1 cellular context compared by ENCODE assay signal in the genomic region with DNA sequence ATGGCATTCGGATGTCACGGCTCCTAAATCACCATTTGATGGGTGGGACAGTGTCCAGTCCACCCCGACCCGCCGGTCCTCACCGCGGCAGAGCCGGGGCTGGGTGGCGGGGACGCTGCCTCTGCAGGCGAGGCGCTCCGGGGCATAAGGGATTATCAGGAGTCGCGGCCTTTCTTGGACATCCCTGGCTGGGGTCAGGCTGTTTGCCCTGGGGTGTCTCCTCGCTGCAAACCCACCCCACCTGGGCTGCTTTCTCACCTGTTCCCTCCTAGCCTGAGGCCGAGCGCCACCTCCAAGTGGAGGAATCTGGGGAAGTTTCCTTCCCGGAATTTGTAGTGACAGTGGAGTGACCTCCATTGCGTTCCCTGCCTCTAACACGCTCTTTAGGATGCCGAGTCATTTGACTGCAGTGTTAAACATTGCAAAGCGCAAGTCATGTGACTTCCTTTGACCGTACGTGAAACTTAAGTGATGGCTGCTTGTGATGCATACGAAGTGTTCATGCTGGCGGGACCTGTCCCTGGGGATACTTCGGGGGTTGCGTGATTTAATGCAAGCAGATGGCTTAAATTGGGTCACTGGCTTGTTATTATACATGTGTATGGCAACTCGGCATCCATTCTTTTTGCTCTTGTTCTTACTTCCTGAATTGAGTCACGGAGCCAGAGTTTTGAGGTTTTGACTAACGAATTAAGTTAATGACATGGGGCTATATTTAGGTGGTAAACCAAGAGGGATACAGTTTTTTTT.
TF ChIP-seq lines count a peak whose summit lies in the region.

No MANE protein-coding gene starts in this region.

TF ChIP-seq in K562, 482 proteins besides CTCF, POLR2A, EP300 and RAD21 (continued from another document and continues in another):
- no peak for TF ChIP-seq RNF219 (CRISPR knock-in tag; IDR thresholded peaks at IDR 0.05)
- TF ChIP-seq ZNF12 (CRISPR knock-in tag; IDR thresholded peaks at IDR 0.05), result no peak
- TF ChIP-seq CEBPG (CRISPR knock-in tag; IDR thresholded peaks at IDR 0.05), result peak; percentile 60; the same call in 1 of the 2 replicates
- peak in 1 of 2 experiments; percentile 31; a peak in 1 of 4 replicates for TF ChIP-seq CEBPG (tag; conservative IDR thresholded peaks at IDR 0.05 in 1 of 2, IDR thresholded peaks at IDR 0.05 in 1 of 2)
- TF ChIP-seq CBFA2T2 (conservative IDR thresholded peaks at IDR 0.05), result peak; percentile 70
- TF ChIP-seq ARID1B (IDR thresholded peaks at IDR 0.05), result peak; percentile 32; the same call in 1 of the 2 replicates
- TF ChIP-seq CREBBP (IDR thresholded peaks at IDR 0.05; ENCODE audit: low read depth, low read length), result no peak
- peak; percentile 94 for TF ChIP-seq USF1 (CRISPR knock-in tag; IDR thresholded peaks at IDR 0.05)
- TF ChIP-seq ZNF586 (CRISPR knock-in tag; conservative IDR thresholded peaks at IDR 0.05), result no peak
- TF ChIP-seq ZFX (CRISPR knock-in tag; IDR thresholded peaks at IDR 0.05), result peak; percentile 94
- TF ChIP-seq JUN (IDR thresholded peaks at IDR 0.05; ENCODE audit: borderline replicate concordance, low read depth, low read length), result no peak
- no peak; the same call in 1 of the 2 replicates for TF ChIP-seq JUN (CRISPR knock-in tag; IDR thresholded peaks at IDR 0.05; ENCODE audit: borderline replicate concordance)
- no peak for TF ChIP-seq ZNF76 (CRISPR knock-in tag; IDR thresholded peaks at IDR 0.05; ENCODE audit: borderline replicate concordance)
- no peak for TF ChIP-seq ZNF551 (CRISPR knock-in tag; IDR thresholded peaks at IDR 0.05)
- TF ChIP-seq MCM3 (IDR thresholded peaks at IDR 0.05), result no peak
- TF ChIP-seq TAL1 (IDR thresholded peaks at IDR 0.05), result no peak
- TF ChIP-seq ZNF274 (IDR thresholded peaks at IDR 0.05; ENCODE audit: borderline replicate concordance, low read depth, low read length), result no peak
- TF ChIP-seq RAD51 (IDR thresholded peaks at IDR 0.05; ENCODE audit: borderline replicate concordance, low read depth), result peak; percentile 96
- no peak for TF ChIP-seq STAT5B (CRISPR knock-in tag; IDR thresholded peaks at IDR 0.05)
- no peak for TF ChIP-seq E2F3 (CRISPR knock-in tag; IDR thresholded peaks at IDR 0.05)
- TF ChIP-seq, protein P1, sequence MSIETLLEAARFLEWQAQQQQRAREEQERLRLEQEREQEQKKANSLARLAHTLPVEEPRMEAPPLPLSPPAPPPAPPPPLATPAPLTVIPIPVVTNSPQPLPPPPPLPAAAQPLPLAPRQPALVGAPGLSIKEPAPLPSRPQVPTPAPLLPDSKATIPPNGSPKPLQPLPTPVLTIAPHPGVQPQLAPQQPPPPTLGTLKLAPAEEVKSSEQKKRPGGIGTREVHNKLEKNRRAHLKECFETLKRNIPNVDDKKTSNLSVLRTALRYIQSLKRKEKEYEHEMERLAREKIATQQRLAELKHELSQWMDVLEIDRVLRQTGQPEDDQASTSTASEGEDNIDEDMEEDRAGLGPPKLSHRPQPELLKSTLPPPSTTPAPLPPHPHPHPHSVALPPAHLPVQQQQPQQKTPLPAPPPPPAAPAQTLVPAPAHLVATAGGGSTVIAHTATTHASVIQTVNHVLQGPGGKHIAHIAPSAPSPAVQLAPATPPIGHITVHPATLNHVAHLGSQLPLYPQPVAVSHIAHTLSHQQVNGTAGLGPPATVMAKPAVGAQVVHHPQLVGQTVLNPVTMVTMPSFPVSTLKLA (conservative IDR thresholded peaks at IDR 0.05), result peak; percentile 66 to 84; a peak in 3 of 4 replicates
- TF ChIP-seq, protein P2, sequence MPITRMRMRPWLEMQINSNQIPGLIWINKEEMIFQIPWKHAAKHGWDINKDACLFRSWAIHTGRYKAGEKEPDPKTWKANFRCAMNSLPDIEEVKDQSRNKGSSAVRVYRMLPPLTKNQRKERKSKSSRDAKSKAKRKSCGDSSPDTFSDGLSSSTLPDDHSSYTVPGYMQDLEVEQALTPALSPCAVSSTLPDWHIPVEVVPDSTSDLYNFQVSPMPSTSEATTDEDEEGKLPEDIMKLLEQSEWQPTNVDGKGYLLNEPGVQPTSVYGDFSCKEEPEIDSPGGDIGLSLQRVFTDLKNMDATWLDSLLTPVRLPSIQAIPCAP (CRISPR knock-in tag; IDR thresholded peaks at IDR 0.05; ENCODE audit: borderline replicate concordance), result peak; percentile 87; the same call in 1 of the 2 replicates
- peak in 1 of 2 experiments; percentile 13; a peak in 1 of 4 replicates for TF ChIP-seq ETV6 (IDR thresholded peaks at IDR 0.05; ENCODE audit: borderline replicate concordance in 1 of 2, low read depth in 2 of 2, low read length in 1 of 2)
- TF ChIP-seq ETV6 (CRISPR knock-in tag; IDR thresholded peaks at IDR 0.05; ENCODE audit: borderline replicate concordance), result no peak
- no peak for TF ChIP-seq ZNF133 (CRISPR knock-in tag; IDR thresholded peaks at IDR 0.05)
- no peak for TF ChIP-seq KAT8 (IDR thresholded peaks at IDR 0.05; ENCODE audit: low read depth)
- TF ChIP-seq GTF2A2 (tag; IDR thresholded peaks at IDR 0.05), result no peak
- peak; percentile 87 for TF ChIP-seq MAFG (tag; conservative IDR thresholded peaks at IDR 0.05)
- TF ChIP-seq NFATC3 (IDR thresholded peaks at IDR 0.05), result no peak
- TF ChIP-seq L3MBTL2 (IDR thresholded peaks at IDR 0.05), result peak; percentile 80
- no peak for TF ChIP-seq HDAC3 (IDR thresholded peaks at IDR 0.05; ENCODE audit: borderline replicate concordance, partially characterized antibody)
- TF ChIP-seq, protein P3, sequence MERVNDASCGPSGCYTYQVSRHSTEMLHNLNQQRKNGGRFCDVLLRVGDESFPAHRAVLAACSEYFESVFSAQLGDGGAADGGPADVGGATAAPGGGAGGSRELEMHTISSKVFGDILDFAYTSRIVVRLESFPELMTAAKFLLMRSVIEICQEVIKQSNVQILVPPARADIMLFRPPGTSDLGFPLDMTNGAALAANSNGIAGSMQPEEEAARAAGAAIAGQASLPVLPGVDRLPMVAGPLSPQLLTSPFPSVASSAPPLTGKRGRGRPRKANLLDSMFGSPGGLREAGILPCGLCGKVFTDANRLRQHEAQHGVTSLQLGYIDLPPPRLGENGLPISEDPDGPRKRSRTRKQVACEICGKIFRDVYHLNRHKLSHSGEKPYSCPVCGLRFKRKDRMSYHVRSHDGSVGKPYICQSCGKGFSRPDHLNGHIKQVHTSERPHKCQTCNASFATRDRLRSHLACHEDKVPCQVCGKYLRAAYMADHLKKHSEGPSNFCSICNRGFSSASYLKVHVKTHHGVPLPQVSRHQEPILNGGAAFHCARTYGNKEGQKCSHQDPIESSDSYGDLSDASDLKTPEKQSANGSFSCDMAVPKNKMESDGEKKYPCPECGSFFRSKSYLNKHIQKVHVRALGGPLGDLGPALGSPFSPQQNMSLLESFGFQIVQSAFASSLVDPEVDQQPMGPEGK (CRISPR knock-in tag; IDR thresholded peaks at IDR 0.05; ENCODE audit: borderline replicate concordance), result peak; percentile 43; the same call in 1 of the 2 replicates
- TF ChIP-seq GATAD2A (IDR thresholded peaks at IDR 0.05), result no peak
- TF ChIP-seq HMGN3 (IDR thresholded peaks at IDR 0.05; ENCODE audit: borderline replicate concordance, extremely low read depth, insufficient read length, low read depth, low read length), result no peak
- TF ChIP-seq, protein P4, sequence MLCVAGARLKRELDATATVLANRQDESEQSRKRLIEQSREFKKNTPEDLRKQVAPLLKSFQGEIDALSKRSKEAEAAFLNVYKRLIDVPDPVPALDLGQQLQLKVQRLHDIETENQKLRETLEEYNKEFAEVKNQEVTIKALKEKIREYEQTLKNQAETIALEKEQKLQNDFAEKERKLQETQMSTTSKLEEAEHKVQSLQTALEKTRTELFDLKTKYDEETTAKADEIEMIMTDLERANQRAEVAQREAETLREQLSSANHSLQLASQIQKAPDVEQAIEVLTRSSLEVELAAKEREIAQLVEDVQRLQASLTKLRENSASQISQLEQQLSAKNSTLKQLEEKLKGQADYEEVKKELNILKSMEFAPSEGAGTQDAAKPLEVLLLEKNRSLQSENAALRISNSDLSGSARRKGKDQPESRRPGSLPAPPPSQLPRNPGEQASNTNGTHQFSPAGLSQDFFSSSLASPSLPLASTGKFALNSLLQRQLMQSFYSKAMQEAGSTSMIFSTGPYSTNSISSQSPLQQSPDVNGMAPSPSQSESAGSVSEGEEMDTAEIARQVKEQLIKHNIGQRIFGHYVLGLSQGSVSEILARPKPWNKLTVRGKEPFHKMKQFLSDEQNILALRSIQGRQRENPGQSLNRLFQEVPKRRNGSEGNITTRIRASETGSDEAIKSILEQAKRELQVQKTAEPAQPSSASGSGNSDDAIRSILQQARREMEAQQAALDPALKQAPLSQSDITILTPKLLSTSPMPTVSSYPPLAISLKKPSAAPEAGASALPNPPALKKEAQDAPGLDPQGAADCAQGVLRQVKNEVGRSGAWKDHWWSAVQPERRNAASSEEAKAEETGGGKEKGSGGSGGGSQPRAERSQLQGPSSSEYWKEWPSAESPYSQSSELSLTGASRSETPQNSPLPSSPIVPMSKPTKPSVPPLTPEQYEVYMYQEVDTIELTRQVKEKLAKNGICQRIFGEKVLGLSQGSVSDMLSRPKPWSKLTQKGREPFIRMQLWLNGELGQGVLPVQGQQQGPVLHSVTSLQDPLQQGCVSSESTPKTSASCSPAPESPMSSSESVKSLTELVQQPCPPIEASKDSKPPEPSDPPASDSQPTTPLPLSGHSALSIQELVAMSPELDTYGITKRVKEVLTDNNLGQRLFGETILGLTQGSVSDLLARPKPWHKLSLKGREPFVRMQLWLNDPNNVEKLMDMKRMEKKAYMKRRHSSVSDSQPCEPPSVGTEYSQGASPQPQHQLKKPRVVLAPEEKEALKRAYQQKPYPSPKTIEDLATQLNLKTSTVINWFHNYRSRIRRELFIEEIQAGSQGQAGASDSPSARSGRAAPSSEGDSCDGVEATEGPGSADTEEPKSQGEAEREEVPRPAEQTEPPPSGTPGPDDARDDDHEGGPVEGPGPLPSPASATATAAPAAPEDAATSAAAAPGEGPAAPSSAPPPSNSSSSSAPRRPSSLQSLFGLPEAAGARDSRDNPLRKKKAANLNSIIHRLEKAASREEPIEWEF (CRISPR knock-in tag; IDR thresholded peaks at IDR 0.05), result no peak
- TF ChIP-seq RBM39 (optimal IDR thresholded peaks at IDR 0.05; ENCODE audit: low read depth, low read length), result no peak
- TF ChIP-seq TRIM28 (IDR thresholded peaks at IDR 0.05), result no peak
- no peak for TF ChIP-seq HSF4 (CRISPR knock-in tag; IDR thresholded peaks at IDR 0.05; ENCODE audit: borderline replicate concordance)
- TF ChIP-seq ZNF239 (CRISPR knock-in tag; IDR thresholded peaks at IDR 0.05), result peak; percentile 64
- TF ChIP-seq CREM (IDR thresholded peaks at IDR 0.05; ENCODE audit: low read depth), result peak; percentile 78
- TF ChIP-seq CBX2 (IDR thresholded peaks at IDR 0.05; ENCODE audit: insufficient read depth, low read length, poor library complexity, severe bottlenecking), result no peak
- peak; percentile 81; the same call in 1 of the 2 replicates for TF ChIP-seq ZNF766 (CRISPR knock-in tag; conservative IDR thresholded peaks at IDR 0.05)
- TF ChIP-seq PURB (CRISPR knock-in tag; IDR thresholded peaks at IDR 0.05; ENCODE audit: low read depth), result no peak
- no peak for TF ChIP-seq HNRNPL (IDR thresholded peaks at IDR 0.05; ENCODE audit: low read depth, low read length)
- TF ChIP-seq RFX7 (CRISPR knock-in tag; IDR thresholded peaks at IDR 0.05), result no peak
- TF ChIP-seq TAF9B (IDR thresholded peaks at IDR 0.05; ENCODE audit: partially characterized antibody), result peak; percentile 53
- TF ChIP-seq ATF2 (CRISPR knock-in tag; IDR thresholded peaks at IDR 0.05), result no peak
- peak; percentile 89 for TF ChIP-seq FOXP4 (CRISPR knock-in tag; IDR thresholded peaks at IDR 0.05; ENCODE audit: borderline replicate concordance)
- no peak for TF ChIP-seq PRPF4 (IDR thresholded peaks at IDR 0.05; ENCODE audit: insufficient read depth, low read depth, low read length, poor library complexity, severe bottlenecking)
